Comparison of ENCODE assay signal across 20 cellular contexts in the genomic region with DNA sequence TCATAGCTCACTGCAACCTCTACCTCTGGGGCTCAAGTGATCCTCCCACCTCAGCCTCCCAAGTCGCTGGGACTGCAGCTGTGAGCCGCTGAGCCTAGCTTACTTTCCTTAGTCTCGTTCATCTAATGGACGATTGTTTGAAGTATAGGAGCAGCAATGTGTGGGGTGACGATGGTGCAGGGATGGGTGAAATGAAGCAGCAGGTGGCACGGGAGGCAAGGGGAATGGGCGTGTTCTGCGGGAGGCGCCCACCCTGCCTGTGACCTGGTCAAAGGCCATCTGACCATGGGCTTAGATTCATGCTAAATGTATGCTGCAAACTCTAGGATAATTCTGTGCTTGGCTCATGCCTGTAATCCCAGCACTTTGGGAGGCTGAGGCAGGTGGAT.
"Had no signal": no experiment of that assay in that cellular context is flagged by ENCODE, and none has a peak within 500 bp of the region (broad histone marks: within the 10 kb centered on the region; RNA-seq: fewer than 3 reads in every experiment).

No MANE protein-coding gene starts in this region.

- H3K27ac Mint-ChIP-seq: activated naive CD8-positive, alpha-beta T cell treated with anti-CD3 and anti-CD28 coated beads for 36 hours had no signal

- H3K27me3 ChIP-seq: foreskin keratinocyte, neural progenitor cell, ovary had no signal

- H3K4me3 Mint-ChIP-seq: activated naive CD8-positive, alpha-beta T cell treated with anti-CD3 and anti-CD28 coated beads for 36 hours; activated T-cell treated with anti-CD3 and anti-CD28 coated beads, Interleukin-2, amount 50 U/mL, for 4 hours; brain; central memory CD8-positive, alpha-beta T cell; effector memory CD8-positive, alpha-beta T cell; neural progenitor cell had no signal

- H3K27me3 Mint-ChIP-seq: activated naive CD8-positive, alpha-beta T cell treated with anti-CD3 and anti-CD28 coated beads for 36 hours; central memory CD8-positive, alpha-beta T cell; effector memory CD8-positive, alpha-beta T cell had no signal

- DNase-seq: activated CD4-positive, alpha-beta T cell treated with anti-CD3 and anti-CD28 coated beads for 1 hour; activated CD4-positive, alpha-beta T cell treated with anti-CD3 and anti-CD28 coated beads, Interleukin-2, amount 50 U/mL, for 4 hours; activated naive CD8-positive, alpha-beta T cell treated with anti-CD3 and anti-CD28 coated beads for 36 hours; activated T-cell treated with anti-CD3 and anti-CD28 coated beads, Interleukin-2, amount 50 U/mL, for 4 hours; amygdala; dermis blood vessel endothelial cell; effector memory CD8-positive, alpha-beta T cell; foreskin keratinocyte; glutamatergic neuron; kidney glomerular epithelial cell; midbrain; stimulated activated naive CD8-positive, alpha-beta T cell treated with anti-CD3 and anti-CD28 coated beads, Interleukin-15, Interleukin-2, amounts not matched to agents 100 U/mL and 50 U/mL, for 24 hours; trophoblast cell had no signal

- H3K27ac ChIP-seq: foreskin keratinocyte, neural progenitor cell, ovary, VCaP had no signal

- ATAC-seq: activated T-cell treated with anti-CD3 and anti-CD28 coated beads, Interleukin-2, amount 50 U/mL, for 4 hours; effector memory CD8-positive, alpha-beta T cell; foreskin keratinocyte; stimulated activated naive CD8-positive, alpha-beta T cell treated with anti-CD3 and anti-CD28 coated beads, Interleukin-15, Interleukin-2, amounts not matched to agents 100 U/mL and 50 U/mL, for 24 hours had no signal

- H3K4me3 ChIP-seq: lung, neural progenitor cell, ovary, skin epidermis had no signal

- H3K36me3 ChIP-seq: ovary had no signal
